ENCODE assay signal across 14 cellular contexts in genomic region chr1:156467385-156467784, GRCh38.
"Had no signal": no experiment of that assay in that cellular context is flagged by ENCODE, and none has a peak within 500 bp of the region (broad histone marks: within the 10 kb centered on the region; RNA-seq: fewer than 3 reads in every experiment).

No MANE protein-coding gene starts in this region.

- H3K27ac Mint-ChIP-seq: activated naive CD4-positive, alpha-beta T cell treated with anti-CD3 and anti-CD28 coated beads, Interleukin-2, amount 10 ng/mL, durations not matched to agents 7 days and 5 days; T-helper 17 cell had no signal

- H3K4me3 Mint-ChIP-seq: activated naive CD4-positive, alpha-beta T cell treated with anti-CD3 and anti-CD28 coated beads, Interleukin-2, amount 10 ng/mL, durations not matched to agents 7 days and 5 days; activated T-helper 17 cell treated with anti-CD3 and anti-CD28 coated beads, Interleukin-2, amount 50 U/mL, for 72 hours; natural killer cell; T-helper 17 cell; WTC11 had no signal

- ATAC-seq: activated T-helper 17 cell treated with anti-CD3 and anti-CD28 coated beads, Interleukin-2, amount 50 U/mL, for 72 hours; body of pancreas; natural killer cell; T-helper 17 cell; WTC11 had no signal

- H3K9me3 ChIP-seq: adrenal gland, body of pancreas had no signal

- H3K36me3 Mint-ChIP-seq: natural killer cell had no signal

- H3K27me3 Mint-ChIP-seq: activated naive CD4-positive, alpha-beta T cell treated with anti-CD3 and anti-CD28 coated beads, Interleukin-2, amount 10 ng/mL, durations not matched to agents 7 days and 5 days; activated T-helper 17 cell treated with anti-CD3 and anti-CD28 coated beads, Interleukin-2, amount 50 U/mL, for 72 hours; T-helper 17 cell had no signal

- H3K4me3 ChIP-seq: adrenal gland, body of pancreas had no signal

- H3K27me3 ChIP-seq: adrenal gland, body of pancreas had no signal

- DNase-seq: activated CD4-positive, alpha-beta T cell treated with anti-CD3 and anti-CD28 coated beads for 48 hours; activated naive CD4-positive, alpha-beta T cell treated with anti-CD3 and anti-CD28 coated beads, Interleukin-2, amount 10 ng/mL, durations not matched to agents 7 days and 5 days; body of pancreas; dermis blood vessel endothelial cell; natural killer cell; occipital lobe; stimulated activated CD4-positive, alpha-beta T cell treated with anti-CD3 and anti-CD28 coated beads, Interleukin-15, amount 100 ng/mL, for 24 hours; stimulated activated CD4-positive, alpha-beta T cell treated with anti-CD3 and anti-CD28 coated beads, Interleukin-4, amount 100 ng/mL, for 4 hours; substantia nigra; T-helper 17 cell; trophoblast cell had no signal

- H3K9me3 Mint-ChIP-seq: activated naive CD4-positive, alpha-beta T cell treated with anti-CD3 and anti-CD28 coated beads, Interleukin-2, amount 10 ng/mL, durations not matched to agents 7 days and 5 days; activated T-helper 17 cell treated with anti-CD3 and anti-CD28 coated beads, Interleukin-2, amount 50 U/mL, for 72 hours; natural killer cell; WTC11 had no signal
